Comparison of ENCODE assay signal across 8 cellular contexts in genomic region chr9:118316831-118317230, GRCh38.
"Had no signal": no experiment of that assay in that cellular context is flagged by ENCODE, and none has a peak within 500 bp of the region (broad histone marks: within the 10 kb centered on the region; RNA-seq: fewer than 3 reads in every experiment).

No MANE protein-coding gene starts in this region.

- H3K27ac ChIP-seq: GM23248 had no signal

- H3K36me3 ChIP-seq: HAP-1 had no signal

- H3K4me1 ChIP-seq: HAP-1 had no signal

- ATAC-seq: HCT116, K562 had no signal

- DNase-seq: GM23248, GOT3, H7, HFFc6, IMR-90 had no signal

- H3K27ac Mint-ChIP-seq: HFFc6 had no signal

- H3K4me3 Mint-ChIP-seq: HFFc6 had no signal

- H3K9me3 ChIP-seq: HAP-1 had no signal

- H3K4me3 ChIP-seq: GM23248, HAP-1, K562 had no signal
